Comparison of ENCODE assay signal across 16 cellular contexts in the genomic region with DNA sequence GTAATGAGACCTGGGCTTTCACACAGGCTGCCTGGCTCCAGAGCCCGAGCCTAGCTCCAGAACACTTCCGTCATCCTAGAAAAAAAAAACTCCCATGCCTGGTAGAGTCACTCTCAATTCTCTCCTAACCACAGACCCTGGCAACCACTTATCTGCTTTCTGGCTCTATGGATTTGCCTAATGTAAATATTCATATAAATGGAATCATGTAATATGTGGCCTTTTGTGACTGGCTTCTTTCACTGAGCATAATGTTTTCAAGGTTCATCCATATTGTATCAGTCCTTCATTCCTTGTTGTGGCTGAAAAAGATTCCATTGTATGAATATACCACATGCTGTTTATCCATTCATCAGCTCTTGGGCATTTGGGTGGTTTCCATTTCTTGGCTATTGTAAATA.
DNase-seq lines count a peak whose midpoint lies in the region; ATAC-seq lines count a peak whose summit lies in the region.
"Had no signal": no experiment of that assay in that cellular context is flagged by ENCODE, and none has a peak within 500 bp of the region (broad histone marks: within the 10 kb centered on the region; RNA-seq: fewer than 3 reads in every experiment).

No MANE protein-coding gene starts in this region.

- DNase-seq in GM03348 (ENCODE audit: low spot score) (peak; percentile 40), NCI-H2107 (lab: John Stamatoyannopoulos, UW) (peak; percentile 68), astrocyte of the hippocampus (ENCODE audit: low read depth, low spot score) (peak; percentile 81), midbrain (lab: John Stamatoyannopoulos, UW) (peak; percentile 9)
- DNase-seq in activated naive CD4-positive, alpha-beta T cell (lab: John Stamatoyannopoulos, UW): no peak
- DNase-seq: activated CD4-positive, alpha-beta T cell treated with anti-CD3 and anti-CD28 coated beads, Interleukin-2, amount 10 ng/mL, durations not matched to agents 7 days and 5 days; kidney; mucosa of descending colon; NK-92 treated with Interleukin-12 subunit alpha and Interleukin-12 subunit beta, amount 100 ng/mL, for 24 hours; nucleus accumbens; SHP77; stimulated activated CD4-positive, alpha-beta T cell treated with anti-CD3 and anti-CD28 coated beads, Interleukin-4, amount 100 ng/mL, for 1 hour; T-helper 9 cell had no signal

- ATAC-seq in HG03045 (IDR thresholded peaks at IDR 0.05; ENCODE audit: unreplicated experiment) (no peak), HG03460 (IDR thresholded peaks at IDR 0.05; ENCODE audit: unreplicated experiment) (no peak), GM21528 (IDR thresholded peaks at IDR 0.05; ENCODE audit: low FRiP score, unreplicated experiment) (no peak)
- ATAC-seq: mucosa of descending colon had no signal

Comparison
In these comparisons a context has a peak if more than half of its experiments do, and no peak if none do; other contexts are left out.
1. DNase-seq: peak in GM03348 (single experiment), NCI-H2107 (single experiment), astrocyte of the hippocampus (single experiment) and midbrain (single experiment); none in activated naive CD4-positive, alpha-beta T cell (0 of 4).